In genomic region chr1:110626890-110627289, GRCh38 we compare ENCODE assay signal across 1 cellular context.
TF ChIP-seq lines count a peak whose summit lies in the region.

No MANE protein-coding gene starts in this region.

TF ChIP-seq in HepG2, 621 proteins besides CTCF, POLR2A, EP300 and RAD21:
- TF ChIP-seq PATZ1 (CRISPR knock-in tag; IDR thresholded peaks at IDR 0.05) (no peak), CREB1 (IDR thresholded peaks at IDR 0.05) (peak; percentile 71), CREB1 (CRISPR knock-in tag; IDR thresholded peaks at IDR 0.05) (no peak), ZNF180 (CRISPR knock-in tag; IDR thresholded peaks at IDR 0.05; ENCODE audit: borderline replicate concordance, low read depth) (no peak), ZMYM4 (CRISPR knock-in tag; IDR thresholded peaks at IDR 0.05) (no peak), HIVEP1 (CRISPR knock-in tag; IDR thresholded peaks at IDR 0.05) (no peak), ZNF703 (CRISPR knock-in tag; IDR thresholded peaks at IDR 0.05; ENCODE audit: borderline replicate concordance) (no peak), HNF1B (CRISPR knock-in tag; IDR thresholded peaks at IDR 0.05) (no peak)
